Comparison of ENCODE assay signal across 10 cellular contexts in genomic region chr6:34491091-34491430, GRCh38. TPM values are rescaled to one million over a fixed set of nuclear protein-coding genes. Genes with fewer than 3 reads are reported as not detected.
A peak's percentile ranks its signal among the peaks of the same experiment; 100 is the strongest.
DNase-seq lines count a peak whose midpoint lies in the region; ATAC-seq and TF ChIP-seq lines count a peak whose summit lies in the region.
"Had no signal": no experiment of that assay in that cellular context is flagged by ENCODE, and none has a peak within 500 bp of the region (broad histone marks: within the 10 kb centered on the region; RNA-seq: fewer than 3 reads in every experiment).

No MANE protein-coding gene starts in this region.

- no peak overlapping the region for H3K9ac ChIP-seq in fibroblast of lung (ENCODE audit: insufficient read depth, low read length)

- H3K4me3 ChIP-seq in fibroblast of lung (replicated peaks in 1 of 4; ENCODE audit: control extremely low read depth in 1 of 4, insufficient read depth in 1 of 4, low read depth in 3 of 4, low read length in 4 of 4) = no peak overlapping the region
- H3K4me3 ChIP-seq in skeletal muscle cell (ENCODE audit: low read depth, low read length) = no peak overlapping the region

- no peak overlapping the region for H2AFZ ChIP-seq in fibroblast of lung (ENCODE audit: low read length)

- no peaks in the 10 kb centered on the region for H4K20me1 ChIP-seq in fibroblast of lung (ENCODE audit: control insufficient read depth, extremely low read depth, insufficient read depth, low read length)

- no peaks in the 10 kb centered on the region for H3K9me3 ChIP-seq in fibroblast of lung (ENCODE audit: control insufficient read depth, insufficient read depth, low read depth, low read length)
- H3K9me3 ChIP-seq: esophagus squamous epithelium had no signal

- no peak for ATAC-seq in GM21737 (IDR thresholded peaks at IDR 0.05; ENCODE audit: unreplicated experiment)

- H3K79me2 ChIP-seq in fibroblast of lung (ENCODE audit: control insufficient read depth, insufficient read depth, low read length) = no peaks in the 10 kb centered on the region

- H3K27me3 ChIP-seq in fibroblast of lung (ENCODE audit: control insufficient read depth, insufficient read depth, low read length) = peaks cover 3% of the 10 kb centered on the region
- H3K27me3 ChIP-seq: esophagus squamous epithelium had no signal

- H3K4me2 ChIP-seq in fibroblast of lung (ENCODE audit: extremely low read depth, insufficient read depth, low read length) = no peak overlapping the region

- no peak overlapping the region for H3K27ac ChIP-seq in fibroblast of lung (ENCODE audit: insufficient read depth, low read length)

- no peak for TF ChIP-seq CTCF in fibroblast of lung (conservative IDR thresholded peaks at IDR 0.05 in 1 of 2, IDR thresholded peaks at IDR 0.05 in 1 of 2; ENCODE audit: low read depth in 1 of 2, low read length in 2 of 2)

- DNase-seq in NCI-H345 (lab: John Stamatoyannopoulos, UW) = peak; percentile 21
- no peak for DNase-seq in NCI-H345 treated with DMSO at 0.1 percent for 48 hours (lab: John Stamatoyannopoulos, UW; ENCODE audit: unreplicated experiment)
- peak; percentile 78 for DNase-seq in NCI-H82 (lab: John Stamatoyannopoulos, UW)
- peak; percentile 38 to 53 for DNase-seq in fibroblast of lung (ENCODE audit: low read depth in 2 of 2)
- peak; percentile 21 for DNase-seq in skeletal muscle cell (ENCODE audit: low read depth)
- DNase-seq in effector CD4-positive, alpha-beta T cell = no peak
- no peak for DNase-seq in germinal center (ENCODE audit: low spot score)
- DNase-seq: esophagus squamous epithelium, NCI-H526 treated with DMSO at 0.1 percent for 48 hours had no signal

- H3K4me1 ChIP-seq in fibroblast of lung (ENCODE audit: control insufficient read depth, extremely low read depth, insufficient read depth, low read length) = no peaks in the 10 kb centered on the region

- no peaks in the 10 kb centered on the region for H3K36me3 ChIP-seq in fibroblast of lung (ENCODE audit: control insufficient read depth, insufficient read depth, low read length)
- H3K36me3 ChIP-seq: esophagus squamous epithelium had no signal

RNA-seq across cellular contexts. Expression of gene PACSIN1, which starts 25.2 kb away (rescaled TPM):
- total RNA-seq in fibroblast of lung = under 0.01 TPM in 1 of 2 replicates, not detected in the other
- polyA plus RNA-seq in fibroblast of lung = 0.02 TPM in 1 of 2 replicates, not detected in the other
- not detected in 2 replicates for polyA plus RNA-seq in fibroblast of lung (2012)
- not detected in 2 replicates for polyA minus RNA-seq in fibroblast of lung (ENCODE audit: low replicate concordance)
- total RNA-seq: esophagus squamous epithelium had no signal

Comparison
In these comparisons a context has a peak if more than half of its experiments do, and no peak if none do; other contexts are left out.
1. DNase-seq: peak in NCI-H345 (single experiment), NCI-H82 (single experiment), fibroblast of lung (2 of 2) and skeletal muscle cell (single experiment); none in NCI-H345 treated with DMSO at 0.1 percent for 48 hours (single experiment), effector CD4-positive, alpha-beta T cell (single experiment) and germinal center (single experiment).